Comparison of ENCODE assay signal across 1 cellular context in genomic region chr1:8121261-8122159, GRCh38.
TF ChIP-seq lines count a peak whose summit lies in the region.

No MANE protein-coding gene starts in this region.

TF ChIP-seq in HCT116, 20 proteins besides CTCF, POLR2A, EP300 and RAD21 (continued from another document):
- TF ChIP-seq MAX (IDR thresholded peaks at IDR 0.05), result no peak
- no peak for TF ChIP-seq SRF (IDR thresholded peaks at IDR 0.05; ENCODE audit: low read depth)
- peak; percentile 66 for TF ChIP-seq YY1 (IDR thresholded peaks at IDR 0.05; ENCODE audit: extremely low read depth, insufficient replicate concordance, low read depth, low read length)
- no peak for TF ChIP-seq ZFX (IDR thresholded peaks at IDR 0.05)
- TF ChIP-seq EZH2phosphoT487 (IDR thresholded peaks at IDR 0.05; ENCODE audit: borderline replicate concordance), result no peak
- no peak for TF ChIP-seq EGR1 (IDR thresholded peaks at IDR 0.05; ENCODE audit: low read depth)
- TF ChIP-seq FOSL1 (IDR thresholded peaks at IDR 0.05; ENCODE audit: low read depth), result no peak
TF ChIP-seq in HCT116: peak in this region for 3.
